Comparison of ENCODE assay signal across 8 cellular contexts in the genomic region with DNA sequence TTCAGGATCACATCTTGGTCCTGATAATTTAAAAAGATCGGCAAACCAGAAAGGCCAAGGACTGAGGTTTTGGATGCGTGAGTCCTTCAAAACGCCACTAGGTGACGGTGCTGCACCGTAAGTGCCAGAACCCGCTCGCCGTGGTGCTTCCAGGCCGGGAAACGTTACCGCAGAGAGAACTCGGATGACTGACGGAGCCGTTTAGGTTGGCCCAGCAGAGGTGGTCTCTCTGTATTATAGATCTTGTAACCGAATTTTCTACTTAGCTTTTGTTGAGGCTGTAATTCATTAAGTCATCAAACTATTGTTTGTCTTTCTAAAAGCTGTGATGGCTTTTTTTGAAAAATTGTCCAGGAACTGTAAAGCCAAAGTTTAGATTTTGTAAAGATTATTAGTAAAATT. TPM values are rescaled to one million over a fixed set of nuclear protein-coding genes. Genes with fewer than 3 reads are reported as not detected.
A peak's percentile ranks its signal among the peaks of the same experiment; 100 is the strongest.
DNase-seq lines count a peak whose midpoint lies in the region; ATAC-seq, FAIRE-seq and TF ChIP-seq lines count a peak whose summit lies in the region.

No MANE protein-coding gene starts in this region.

- WGBS in esophagus squamous epithelium, 2 donors, result 1% methylated on average over 13 to 14 of the region's 15 CpGs

- TF ChIP-seq CTCF in CD4-positive, alpha-beta T cell (IDR thresholded peaks at IDR 0.05), result peak; percentile 75
- TF ChIP-seq CTCF in esophagus squamous epithelium (IDR thresholded peaks at IDR 0.05), result peak; percentile 71 to 95 (median 87)
- TF ChIP-seq CTCF in nephron progenitor cell (IDR thresholded peaks at IDR 0.05), result peak; percentile 100

- no peak for TF ChIP-seq POLR2A in esophagus squamous epithelium (IDR thresholded peaks at IDR 0.05)

- peak; percentile 90 for FAIRE-seq in HTR-8/SVneo (lab: Jason Lieb, UNC)

- H3K36me3 ChIP-seq in esophagus squamous epithelium, result no peaks in the 10 kb centered on the region

- CTCF ChIA-PET in CD4-positive, alpha-beta T cell (lab: Charles Lee), result interaction anchor here (0.7 to 1.9 kb wide), 3 partner anchors 13 to 1677 kb away, joined by 4 to 5 read pairs (median 4); no protein-coding TSS in a partner anchor

- H3K27ac ChIP-seq in CD4-positive, alpha-beta T cell (ENCODE audit: low read depth, low read length), result no peak overlapping the region
- H3K27ac ChIP-seq in esophagus squamous epithelium, result no peak overlapping the region

- intact Hi-C loops in CD4-positive, alpha-beta T cell (cut with DNase I, micrococcal nuclease), result loop anchor here (1.0 to 5.0 kb wide), 5 partner anchors 92 to 1682 kb away; no protein-coding TSS in a partner anchor
- intact Hi-C loops in esophagus squamous epithelium (cut with DNase I), result no loop called here

- peaks cover 7% of the 10 kb centered on the region for H3K4me1 Mint-ChIP-seq in CD4-positive, alpha-beta T cell (ENCODE audit: low read depth)
- no peaks in the 10 kb centered on the region for H3K4me1 Mint-ChIP-seq in nephron progenitor cell
- peaks cover 5% of the 10 kb centered on the region for H3K4me1 Mint-ChIP-seq in stimulated activated naive CD8-positive, alpha-beta T cell treated with anti-CD3 and anti-CD28 coated beads, Interleukin-15, amount 100 ng/mL, for 72 hours

- peaks cover 10% of the 10 kb centered on the region for H3K27me3 ChIP-seq in CD4-positive, alpha-beta T cell (ENCODE audit: control insufficient read depth, insufficient read depth, low read length)
- H3K27me3 ChIP-seq in esophagus squamous epithelium, result peaks cover 0 to 40% (median 0%) of the 10 kb centered on the region in 4 donors

- peaks cover 0 to 5% (median 0%) of the 10 kb centered on the region in 3 donors for H3K4me1 ChIP-seq in esophagus squamous epithelium

- no peak overlapping the region for H3K4me3 Mint-ChIP-seq in CD4-positive, alpha-beta T cell
- no peak overlapping the region for H3K4me3 Mint-ChIP-seq in nephron progenitor cell
- no peak overlapping the region for H3K4me3 Mint-ChIP-seq in stimulated activated naive CD8-positive, alpha-beta T cell treated with anti-CD3 and anti-CD28 coated beads, Interleukin-15, amount 100 ng/mL, for 72 hours

- H3K4me3 ChIP-seq in esophagus squamous epithelium, result no peak overlapping the region

- H3K27me3 Mint-ChIP-seq in CD4-positive, alpha-beta T cell, result peaks cover 55% of the 10 kb centered on the region
- H3K27me3 Mint-ChIP-seq in nephron progenitor cell (ENCODE audit: low read depth, poor library complexity), result peaks cover 29% of the 10 kb centered on the region
- H3K27me3 Mint-ChIP-seq in stimulated activated naive CD8-positive, alpha-beta T cell treated with anti-CD3 and anti-CD28 coated beads, Interleukin-15, amount 100 ng/mL, for 72 hours, result peaks cover 31% of the 10 kb centered on the region

- no peaks in the 10 kb centered on the region for H3K9me3 ChIP-seq in CD4-positive, alpha-beta T cell (ENCODE audit: control insufficient read depth, low read length)
- no peaks in the 10 kb centered on the region for H3K9me3 ChIP-seq in esophagus squamous epithelium

- H3K9me3 Mint-ChIP-seq in CD4-positive, alpha-beta T cell, result no peaks in the 10 kb centered on the region
- no peaks in the 10 kb centered on the region for H3K9me3 Mint-ChIP-seq in nephron progenitor cell
- no peaks in the 10 kb centered on the region for H3K9me3 Mint-ChIP-seq in stimulated activated naive CD8-positive, alpha-beta T cell treated with anti-CD3 and anti-CD28 coated beads, Interleukin-15, amount 100 ng/mL, for 72 hours

- H3K27ac Mint-ChIP-seq in CD4-positive, alpha-beta T cell, result no peak overlapping the region
- no peak overlapping the region for H3K27ac Mint-ChIP-seq in nephron progenitor cell
- H3K27ac Mint-ChIP-seq in stimulated activated naive CD8-positive, alpha-beta T cell treated with anti-CD3 and anti-CD28 coated beads, Interleukin-15, amount 100 ng/mL, for 72 hours, result no peak overlapping the region

- DNase-seq in CD4-positive, alpha-beta T cell, result peak; percentile 32 to 62 (median 43)
- DNase-seq in HTR-8/SVneo (ENCODE audit: insufficient read length, low spot score), result peak; percentile 76
- peak; percentile 18 for DNase-seq in OCI-M2 (lab: John Stamatoyannopoulos, UW; ENCODE audit: unreplicated experiment)
- DNase-seq in activated T-cell treated with anti-CD3 and anti-CD28 coated beads for 4 hours, result peak; percentile 37
- DNase-seq in esophagus squamous epithelium (lab: John Stamatoyannopoulos, UW), result no peak
- peak; percentile 77 for DNase-seq in nephron progenitor cell
- DNase-seq in stimulated activated naive CD8-positive, alpha-beta T cell treated with anti-CD3 and anti-CD28 coated beads, Interleukin-15, amount 100 ng/mL, for 72 hours, result peak; percentile 47 to 57

- ATAC-seq in CD4-positive, alpha-beta T cell (ENCODE audit: poor library complexity), result peak; percentile 77
- peak; percentile 77 for ATAC-seq in GM19455 (IDR thresholded peaks at IDR 0.05; ENCODE audit: unreplicated experiment)
- peak; percentile 86 for ATAC-seq in stimulated activated naive CD8-positive, alpha-beta T cell treated with anti-CD3 and anti-CD28 coated beads, Interleukin-15, amount 100 ng/mL, for 72 hours

- POLR2A ChIA-PET in CD4-positive, alpha-beta T cell (lab: Charles Lee), result no interaction called here

- no peaks in the 10 kb centered on the region for H3K36me3 Mint-ChIP-seq in CD4-positive, alpha-beta T cell (ENCODE audit: low read depth)
- no peaks in the 10 kb centered on the region for H3K36me3 Mint-ChIP-seq in nephron progenitor cell (ENCODE audit: low read depth)

RNA-seq across cellular contexts. Expression of a gene that starts 39.8 kb away (rescaled TPM):
- not detected for total RNA-seq in CD4-positive, alpha-beta T cell
- total RNA-seq in esophagus squamous epithelium, result 1 to 10 TPM in 1 of 4 donors, under 1 TPM in 1, not detected in 2; 0.29 to 2.7 TPM

RNA-seq across cellular contexts. Expression of a gene that starts 52.8 kb away (rescaled TPM):
- total RNA-seq in CD4-positive, alpha-beta T cell, result 10 to 100 TPM; 17.6 to 19.8 TPM
- 100 to 1,000 TPM; 105 to 143 (median 125) TPM for total RNA-seq in esophagus squamous epithelium

Comparison
In these comparisons a context has a peak if more than half of its experiments do, and no peak if none do; other contexts are left out.
1. RNA of a gene that starts 52.8 kb away (total RNA-seq): 105 to 143 TPM in esophagus squamous epithelium; 17.6 to 19.8 TPM in CD4-positive, alpha-beta T cell; every median in the first group is over 4 times any median in the second.
2. Peak in every context shown above with its lines, with median percentiles within 50 percentile points of each other: ATAC-seq and CTCF ChIP-seq.